ENCODE assay signal across 37 cellular contexts in the genomic region with DNA sequence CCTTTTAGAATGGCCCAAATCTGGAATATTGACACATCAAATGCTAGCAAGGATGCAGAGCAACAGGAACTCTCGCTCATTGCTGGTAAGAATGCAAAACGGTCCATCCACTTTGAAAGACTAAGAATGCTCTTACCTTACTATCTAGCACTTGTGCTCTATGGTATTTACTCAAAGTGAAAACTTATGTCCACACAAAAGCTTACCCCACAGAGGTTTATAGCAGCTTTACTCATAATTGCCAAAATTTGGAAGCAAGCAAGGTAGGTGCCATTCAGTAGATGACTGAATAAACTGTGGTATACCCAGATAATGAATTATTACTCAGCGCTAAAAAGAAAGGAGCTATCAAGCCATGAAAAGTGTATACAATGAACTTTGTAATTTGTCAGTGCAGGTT.
A peak's percentile ranks its signal among the peaks of the same experiment; 100 is the strongest.
DNase-seq lines count a peak whose midpoint lies in the region; ATAC-seq, FAIRE-seq and TF ChIP-seq lines count a peak whose summit lies in the region.
"Had no signal": no experiment of that assay in that cellular context is flagged by ENCODE, and none has a peak within 500 bp of the region (broad histone marks: within the 10 kb centered on the region; RNA-seq: fewer than 3 reads in every experiment).

No MANE protein-coding gene starts in this region.

- no peak overlapping the region for H3K27ac Mint-ChIP-seq in stimulated activated naive CD8-positive, alpha-beta T cell treated with anti-CD3 and anti-CD28 coated beads, Interleukin-15, amount 100 ng/mL, for 72 hours
- no peak overlapping the region for H3K27ac Mint-ChIP-seq in glutamatergic neuron (ENCODE audit: unreplicated experiment)
- no peak overlapping the region for H3K27ac Mint-ChIP-seq in stimulated activated effector memory CD8-positive, alpha-beta T cell treated with anti-CD3 and anti-CD28 coated beads, Interleukin-12 subunit alpha, Interleukin-12 subunit beta, amount 100 ng/mL, for 72 hours
- H3K27ac Mint-ChIP-seq: B cell; CD14-positive monocyte; CD4-positive, alpha-beta memory T cell; CD4-positive, alpha-beta T cell; CD4-positive, CD25-positive, alpha-beta regulatory T cell; CD8-positive, alpha-beta memory T cell; CD8-positive, alpha-beta T cell had no signal

- FAIRE-seq in GM19239 (lab: Jason Lieb, UNC): no peak
- FAIRE-seq: A204.1, A549, D721Med had no signal

- ATAC-seq in stimulated activated naive CD8-positive, alpha-beta T cell treated with anti-CD3 and anti-CD28 coated beads, Interleukin-15, amount 100 ng/mL, for 72 hours: peak; percentile 12
- no peak for ATAC-seq in stimulated activated naive CD8-positive, alpha-beta T cell treated with anti-CD3 and anti-CD28 coated beads, Interleukin-15, Interleukin-2, amounts not matched to agents 100 U/mL and 50 U/mL, for 24 hours
- ATAC-seq in stimulated activated effector memory CD8-positive, alpha-beta T cell treated with anti-CD3 and anti-CD28 coated beads, Interleukin-12 subunit alpha, Interleukin-12 subunit beta, amount 100 ng/mL, for 72 hours: peak; percentile 59
- ATAC-seq: A549; CD8-positive, alpha-beta T cell had no signal

- H3K27me3 Mint-ChIP-seq in stimulated activated naive CD8-positive, alpha-beta T cell treated with anti-CD3 and anti-CD28 coated beads, Interleukin-15, amount 100 ng/mL, for 72 hours: no peaks in the 10 kb centered on the region
- peaks cover 3% of the 10 kb centered on the region for H3K27me3 Mint-ChIP-seq in glutamatergic neuron (ENCODE audit: unreplicated experiment)
- H3K27me3 Mint-ChIP-seq: B cell; CD4-positive, alpha-beta memory T cell; CD4-positive, alpha-beta T cell; CD4-positive, CD25-positive, alpha-beta regulatory T cell had no signal

- DNase-seq in stimulated activated naive CD8-positive, alpha-beta T cell treated with anti-CD3 and anti-CD28 coated beads, Interleukin-15, amount 100 ng/mL, for 72 hours: no peak
- DNase-seq in stimulated activated naive CD8-positive, alpha-beta T cell treated with anti-CD3 and anti-CD28 coated beads, Interleukin-15, Interleukin-2, amounts not matched to agents 100 U/mL and 50 U/mL, for 24 hours: no peak
- peak; percentile 59 for DNase-seq in NCI-H69 (lab: John Stamatoyannopoulos, UW)
- DNase-seq in glutamatergic neuron: no peak
- no peak for DNase-seq in stimulated activated effector memory CD8-positive, alpha-beta T cell treated with anti-CD3 and anti-CD28 coated beads, Interleukin-12 subunit alpha, Interleukin-12 subunit beta, amount 100 ng/mL, for 72 hours (ENCODE audit: low spot score in 2 of 2)
- DNase-seq in NCI-H510A treated with DMSO at 0.1 percent for 48 hours (lab: John Stamatoyannopoulos, UW): no peak
- no peak for DNase-seq in substantia nigra (lab: John Stamatoyannopoulos, UW)
- DNase-seq in GM19239 (ENCODE audit: insufficient read length, low spot score): no peak
- DNase-seq: 8988T; ACHN; AML-193; BE2C; C1 segment of cervical spinal cord; Caco-2; Calu3; CD4-positive, alpha-beta memory T cell; CD4-positive, alpha-beta T cell; CD4-positive, CD25-positive, alpha-beta regulatory T cell; CD8-positive, alpha-beta memory T cell; CD8-positive, alpha-beta T cell; COR-L47; DMS 273 treated with DMSO at 0.1 percent for 48 hours; DMS153; DMS53; DMS79; DMS79 treated with DMSO at 0.1 percent for 48 hours; DND-41; EL had no signal

- peak; percentile 18 for TF ChIP-seq CTCF in glutamatergic neuron (IDR thresholded peaks at IDR 0.05; ENCODE audit: partially characterized antibody, unreplicated experiment)

- H3K27ac ChIP-seq in substantia nigra (ENCODE audit: low read depth, low read length, poor library complexity, severe bottlenecking): no peak overlapping the region
- H3K27ac ChIP-seq: 22Rv1; A549; BLaER1; BLaER1 treated with 17β-estradiol and CSF1 and Interleukin-3, amounts not matched to agents 10 nM and 100 nM; C4-2B had no signal

- H3K9me3 Mint-ChIP-seq in stimulated activated naive CD8-positive, alpha-beta T cell treated with anti-CD3 and anti-CD28 coated beads, Interleukin-15, amount 100 ng/mL, for 72 hours: no peaks in the 10 kb centered on the region
- no peaks in the 10 kb centered on the region for H3K9me3 Mint-ChIP-seq in glutamatergic neuron (ENCODE audit: unreplicated experiment)
- no peaks in the 10 kb centered on the region for H3K9me3 Mint-ChIP-seq in stimulated activated effector memory CD8-positive, alpha-beta T cell treated with anti-CD3 and anti-CD28 coated beads, Interleukin-12 subunit alpha, Interleukin-12 subunit beta, amount 100 ng/mL, for 72 hours
- H3K9me3 Mint-ChIP-seq: CD4-positive, alpha-beta T cell; CD8-positive, alpha-beta memory T cell; CD8-positive, alpha-beta T cell had no signal

- H3K4me1 Mint-ChIP-seq in stimulated activated naive CD8-positive, alpha-beta T cell treated with anti-CD3 and anti-CD28 coated beads, Interleukin-15, amount 100 ng/mL, for 72 hours: no peaks in the 10 kb centered on the region
- H3K4me1 Mint-ChIP-seq in glutamatergic neuron (ENCODE audit: low read depth, unreplicated experiment): peaks cover 5% of the 10 kb centered on the region
- H3K4me1 Mint-ChIP-seq in stimulated activated effector memory CD8-positive, alpha-beta T cell treated with anti-CD3 and anti-CD28 coated beads, Interleukin-12 subunit alpha, Interleukin-12 subunit beta, amount 100 ng/mL, for 72 hours: no peaks in the 10 kb centered on the region
- H3K4me1 Mint-ChIP-seq: B cell; CD14-positive monocyte; CD4-positive, CD25-positive, alpha-beta regulatory T cell; CD8-positive, alpha-beta memory T cell had no signal

- no peak overlapping the region for H3K4me3 Mint-ChIP-seq in stimulated activated naive CD8-positive, alpha-beta T cell treated with anti-CD3 and anti-CD28 coated beads, Interleukin-15, amount 100 ng/mL, for 72 hours
- H3K4me3 Mint-ChIP-seq in glutamatergic neuron (ENCODE audit: unreplicated experiment): no peak overlapping the region
- H3K4me3 Mint-ChIP-seq in stimulated activated effector memory CD8-positive, alpha-beta T cell treated with anti-CD3 and anti-CD28 coated beads, Interleukin-12 subunit alpha, Interleukin-12 subunit beta, amount 100 ng/mL, for 72 hours: no peak overlapping the region
- H3K4me3 Mint-ChIP-seq: B cell; CD14-positive monocyte; CD4-positive, alpha-beta memory T cell; CD4-positive, alpha-beta T cell; CD4-positive, CD25-positive, alpha-beta regulatory T cell; CD8-positive, alpha-beta memory T cell; CD8-positive, alpha-beta T cell had no signal

- no peaks in the 10 kb centered on the region for H3K36me3 Mint-ChIP-seq in glutamatergic neuron (ENCODE audit: unreplicated experiment)
- H3K36me3 Mint-ChIP-seq in stimulated activated effector memory CD8-positive, alpha-beta T cell treated with anti-CD3 and anti-CD28 coated beads, Interleukin-12 subunit alpha, Interleukin-12 subunit beta, amount 100 ng/mL, for 72 hours: no peaks in the 10 kb centered on the region
- H3K36me3 Mint-ChIP-seq: CD14-positive monocyte had no signal
